In genomic region chr10:78510566-78511323, GRCh38 we compare ENCODE assay signal across 13 cellular contexts.
A peak's percentile ranks its signal among the peaks of the same experiment; 100 is the strongest.
DNase-seq lines count a peak whose midpoint lies in the region; ATAC-seq and TF ChIP-seq lines count a peak whose summit lies in the region.
"Had no signal": no experiment of that assay in that cellular context is flagged by ENCODE, and none has a peak within 500 bp of the region (broad histone marks: within the 10 kb centered on the region; RNA-seq: fewer than 3 reads in every experiment).

No MANE protein-coding gene starts in this region.

- H3K36me3 Mint-ChIP-seq in activated CD4-positive, alpha-beta T cell treated with anti-CD3 and anti-CD28 coated beads, Interleukin-2, amount 10 ng/mL, durations not matched to agents 24 days and 14 days (ENCODE audit: low read depth): no peaks in the 10 kb centered on the region
- H3K36me3 Mint-ChIP-seq: memory B cell had no signal

- H3K4me1 ChIP-seq in lower lobe of right lung (peaks cover 25% of the 10 kb centered on the region), stomach (peaks cover 0 to 55% (median 30%) of the 10 kb centered on the region in 4 donors)

- DNase-seq in activated CD4-positive, alpha-beta T cell treated with anti-CD3 and anti-CD28 coated beads, Interleukin-2, amount 10 ng/mL, durations not matched to agents 24 days and 14 days: peak; percentile 47
- DNase-seq in activated CD4-positive, alpha-beta T cell treated with anti-CD3 and anti-CD28 coated beads, Interleukin-2, amount 50 U/mL, for 4 hours: no peak
- DNase-seq in SK-N-DZ (ENCODE audit: low spot score) (peak; percentile 36), lower lobe of right lung (peak; percentile 54), stomach (no peak), dermis blood vessel endothelial cell (no peak), NCI-H1417 (lab: John Stamatoyannopoulos, UW) (no peak)
- DNase-seq: Calu3, NCI-H1436 had no signal

- H3K27ac Mint-ChIP-seq in activated CD4-positive, alpha-beta T cell treated with anti-CD3 and anti-CD28 coated beads, Interleukin-2, amount 10 ng/mL, durations not matched to agents 24 days and 14 days: no peak overlapping the region
- H3K27ac Mint-ChIP-seq: memory B cell had no signal

- no peak for TF ChIP-seq POLR2A in stomach (IDR thresholded peaks at IDR 0.05)

- H3K27me3 ChIP-seq in lower lobe of right lung (ENCODE audit: low read depth) (no peaks in the 10 kb centered on the region), stomach (no peaks in the 10 kb centered on the region)
- H3K27me3 ChIP-seq: heart left ventricle, upper lobe of left lung had no signal

- no peaks in the 10 kb centered on the region for H3K9me3 Mint-ChIP-seq in activated CD4-positive, alpha-beta T cell treated with anti-CD3 and anti-CD28 coated beads, Interleukin-2, amount 10 ng/mL, durations not matched to agents 24 days and 14 days
- H3K9me3 Mint-ChIP-seq: memory B cell had no signal

- no peak for TF ChIP-seq EP300 in stomach (IDR thresholded peaks at IDR 0.05)

- 51 to 80% (median 76%) methylated on average over 11 to 12 of the region's 12 CpGs for WGBS in stomach, 5 donors

- H3K4me3 Mint-ChIP-seq in activated CD4-positive, alpha-beta T cell treated with anti-CD3 and anti-CD28 coated beads, Interleukin-2, amount 10 ng/mL, durations not matched to agents 24 days and 14 days: no peak overlapping the region
- H3K4me3 Mint-ChIP-seq: memory B cell had no signal

- H3K4me3 ChIP-seq in lower lobe of right lung (no peak overlapping the region), stomach (no peak overlapping the region)
- H3K4me3 ChIP-seq: heart left ventricle, upper lobe of left lung had no signal

- H3K36me3 ChIP-seq in lower lobe of right lung (no peaks in the 10 kb centered on the region), stomach (no peaks in the 10 kb centered on the region)
- H3K36me3 ChIP-seq: heart left ventricle, upper lobe of left lung had no signal

- H3K4me1 Mint-ChIP-seq in activated CD4-positive, alpha-beta T cell treated with anti-CD3 and anti-CD28 coated beads, Interleukin-2, amount 10 ng/mL, durations not matched to agents 24 days and 14 days: no peaks in the 10 kb centered on the region
- H3K4me1 Mint-ChIP-seq: memory B cell had no signal

- no peaks in the 10 kb centered on the region for H3K27me3 Mint-ChIP-seq in activated CD4-positive, alpha-beta T cell treated with anti-CD3 and anti-CD28 coated beads, Interleukin-2, amount 10 ng/mL, durations not matched to agents 24 days and 14 days

- H3K9me3 ChIP-seq in lower lobe of right lung (no peaks in the 10 kb centered on the region), stomach (no peaks in the 10 kb centered on the region)
- H3K9me3 ChIP-seq: heart left ventricle, upper lobe of left lung had no signal

- H3K27ac ChIP-seq in lower lobe of right lung: no peak overlapping the region
- peak overlapping the region in 4 of 5 donors; percentile 52 to 77 (median 62) for H3K27ac ChIP-seq in stomach

- ATAC-seq in lower lobe of right lung: peak; percentile 58 to 71
- ATAC-seq in GM18873 (IDR thresholded peaks at IDR 0.05; ENCODE audit: low FRiP score, unreplicated experiment): no peak

- TF ChIP-seq CTCF in lower lobe of right lung (IDR thresholded peaks at IDR 0.05) (no peak), stomach (IDR thresholded peaks at IDR 0.05) (no peak)

- intact Hi-C loops in activated CD4-positive, alpha-beta T cell treated with anti-CD3 and anti-CD28 coated beads, Interleukin-2, amount 10 ng/mL, durations not matched to agents 24 days and 14 days (cut with micrococcal nuclease): no loop called here
- intact Hi-C loops in lower lobe of right lung (cut with DNase I): no loop called here
- intact Hi-C loops in stomach (cut with DNase I; ENCODE audit: low total_unique reads): no loop called here

Comparison
In these comparisons a context has a peak if more than half of its experiments do, and no peak if none do; other contexts are left out.
1. DNase-seq: peak in activated CD4-positive, alpha-beta T cell treated with anti-CD3 and anti-CD28 coated beads, Interleukin-2, amount 10 ng/mL, durations not matched to agents 24 days and 14 days (single experiment), SK-N-DZ (single experiment) and lower lobe of right lung (single experiment); none in activated CD4-positive, alpha-beta T cell treated with anti-CD3 and anti-CD28 coated beads, Interleukin-2, amount 50 U/mL, for 4 hours (0 of 2), stomach (single experiment), dermis blood vessel endothelial cell (single experiment) and NCI-H1417 (0 of 3).